17 cellular contexts compared by ENCODE assay signal in the genomic region with DNA sequence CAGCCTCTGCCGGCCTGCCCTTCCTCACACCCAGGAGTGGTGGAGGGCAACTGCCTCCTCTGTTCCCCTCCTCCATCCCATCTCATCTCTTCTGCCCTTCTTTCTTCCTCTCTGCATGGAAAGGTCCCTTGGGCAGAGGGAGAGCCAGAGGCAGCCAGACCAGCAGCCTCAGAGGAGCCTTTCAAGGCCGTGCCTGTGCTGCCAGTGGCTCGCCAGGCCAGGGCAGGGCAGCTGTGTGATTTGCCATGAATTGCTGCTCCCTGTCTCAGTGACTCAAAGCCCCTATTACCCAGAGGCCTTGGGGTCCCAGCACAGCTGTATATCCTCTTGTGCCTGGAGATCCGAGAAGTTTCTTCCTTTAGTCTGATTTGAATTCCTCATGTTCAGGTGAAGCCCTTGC. TPM values are rescaled to one million over a fixed set of nuclear protein-coding genes. Genes with fewer than 3 reads are reported as not detected.
DNase-seq lines count a peak whose midpoint lies in the region; ATAC-seq and TF ChIP-seq lines count a peak whose summit lies in the region.
"Had no signal": no experiment of that assay in that cellular context is flagged by ENCODE, and none has a peak within 500 bp of the region (broad histone marks: within the 10 kb centered on the region; RNA-seq: fewer than 3 reads in every experiment).

No MANE protein-coding gene starts in this region.

- H3K27me3 ChIP-seq in fibroblast of lung (ENCODE audit: control insufficient read depth, insufficient read depth, low read length) (no peaks in the 10 kb centered on the region), tibial artery (no peaks in the 10 kb centered on the region)
- H3K27me3 ChIP-seq: stomach had no signal

- H3K27ac ChIP-seq in angular gyrus (ENCODE audit: low read depth, low read length) = peak overlapping the region; percentile 98
- no peak overlapping the region for H3K27ac ChIP-seq in fibroblast of lung (ENCODE audit: insufficient read depth, low read length)
- peak overlapping the region; percentile 84 to 86 for H3K27ac ChIP-seq in tibial artery
- H3K27ac ChIP-seq: C4-2B had no signal

- intact Hi-C loops in tibial artery (cut with DNase I; ENCODE audit: low total_unique reads) = loop anchor here (10.0 kb wide), 1 partner anchor 265 kb away; no protein-coding TSS in a partner anchor

- no peak overlapping the region for H3K9ac ChIP-seq in fibroblast of lung (ENCODE audit: insufficient read depth, low read length)

- no peaks in the 10 kb centered on the region for H3K9me3 ChIP-seq in fibroblast of lung (ENCODE audit: control insufficient read depth, insufficient read depth, low read depth, low read length)
- no peaks in the 10 kb centered on the region for H3K9me3 ChIP-seq in tibial artery
- H3K9me3 ChIP-seq: stomach had no signal

- H3K79me2 ChIP-seq in fibroblast of lung (ENCODE audit: control insufficient read depth, insufficient read depth, low read length) = no peaks in the 10 kb centered on the region

- H3K4me3 ChIP-seq in fibroblast of lung (replicated peaks in 1 of 4; ENCODE audit: control extremely low read depth in 1 of 4, insufficient read depth in 1 of 4, low read depth in 3 of 4, low read length in 4 of 4) (no peak overlapping the region), tibial artery (peak overlapping the region in 1 of 2 donors; percentile 5)
- H3K4me3 ChIP-seq: stomach had no signal

- peak overlapping the region; percentile 47 for H3K27ac Mint-ChIP-seq in osteocyte (ENCODE audit: unreplicated experiment)
- no peak overlapping the region for H3K27ac Mint-ChIP-seq in natural killer cell treated with Interleukin-12 subunit alpha and Interleukin-12 subunit beta and Interleukin-15 and Interleukin-18, amount 100 ng/mL, for 72 hours
- H3K27ac Mint-ChIP-seq: activated naive CD8-positive, alpha-beta T cell had no signal

- no peak overlapping the region for H2AFZ ChIP-seq in fibroblast of lung (ENCODE audit: low read length)

- no peaks in the 10 kb centered on the region for H3K27me3 Mint-ChIP-seq in osteocyte (ENCODE audit: unreplicated experiment)
- no peaks in the 10 kb centered on the region for H3K27me3 Mint-ChIP-seq in natural killer cell treated with Interleukin-12 subunit alpha and Interleukin-12 subunit beta and Interleukin-15 and Interleukin-18, amount 100 ng/mL, for 72 hours
- H3K27me3 Mint-ChIP-seq: activated naive CD8-positive, alpha-beta T cell had no signal

- ATAC-seq in natural killer cell treated with Interleukin-12 subunit alpha and Interleukin-12 subunit beta and Interleukin-15 and Interleukin-18, amount 100 ng/mL, for 72 hours = no peak
- ATAC-seq: activated T-cell treated with anti-CD3 and anti-CD28 coated beads, Interleukin-2, amount 50 U/mL, for 4 hours had no signal

- no peaks in the 10 kb centered on the region for H3K36me3 Mint-ChIP-seq in osteocyte (ENCODE audit: unreplicated experiment)
- H3K36me3 Mint-ChIP-seq in natural killer cell treated with Interleukin-12 subunit alpha and Interleukin-12 subunit beta and Interleukin-15 and Interleukin-18, amount 100 ng/mL, for 72 hours = no peaks in the 10 kb centered on the region
- H3K36me3 Mint-ChIP-seq: activated naive CD8-positive, alpha-beta T cell had no signal

- no peaks in the 10 kb centered on the region for H3K9me3 Mint-ChIP-seq in osteocyte (ENCODE audit: unreplicated experiment)
- H3K9me3 Mint-ChIP-seq in natural killer cell treated with Interleukin-12 subunit alpha and Interleukin-12 subunit beta and Interleukin-15 and Interleukin-18, amount 100 ng/mL, for 72 hours = no peaks in the 10 kb centered on the region
- H3K9me3 Mint-ChIP-seq: activated T-cell treated with anti-CD3 and anti-CD28 coated beads, Interleukin-2, amount 50 U/mL, for 4 hours had no signal

- no peak for TF ChIP-seq CTCF in fibroblast of lung (conservative IDR thresholded peaks at IDR 0.05 in 1 of 2, IDR thresholded peaks at IDR 0.05 in 1 of 2; ENCODE audit: low read depth in 1 of 2, low read length in 2 of 2)
- no peak for TF ChIP-seq CTCF in osteocyte (IDR thresholded peaks at IDR 0.05)
- no peak for TF ChIP-seq CTCF in tibial artery (IDR thresholded peaks at IDR 0.05)

- peak overlapping the region; percentile 35 for H3K4me2 ChIP-seq in fibroblast of lung (ENCODE audit: extremely low read depth, insufficient read depth, low read length)

- H4K20me1 ChIP-seq in fibroblast of lung (ENCODE audit: control insufficient read depth, extremely low read depth, insufficient read depth, low read length) = no peaks in the 10 kb centered on the region

- H3K4me1 ChIP-seq in fibroblast of lung (ENCODE audit: control insufficient read depth, extremely low read depth, insufficient read depth, low read length) (peaks cover 8% of the 10 kb centered on the region), tibial artery (peaks cover 0 to 66% (median 54%) of the 10 kb centered on the region in 4 donors)

- H3K4me1 Mint-ChIP-seq in osteocyte (ENCODE audit: unreplicated experiment) = peaks cover 36% of the 10 kb centered on the region
- H3K4me1 Mint-ChIP-seq in natural killer cell treated with Interleukin-12 subunit alpha and Interleukin-12 subunit beta and Interleukin-15 and Interleukin-18, amount 100 ng/mL, for 72 hours (ENCODE audit: low read depth in 2 of 2) = peaks cover 0 to 8% of the 10 kb centered on the region in 2 donors

- no peak overlapping the region for H3K4me3 Mint-ChIP-seq in osteocyte (ENCODE audit: unreplicated experiment)
- no peak overlapping the region for H3K4me3 Mint-ChIP-seq in natural killer cell treated with Interleukin-12 subunit alpha and Interleukin-12 subunit beta and Interleukin-15 and Interleukin-18, amount 100 ng/mL, for 72 hours
- H3K4me3 Mint-ChIP-seq: activated naive CD8-positive, alpha-beta T cell; activated T-cell treated with anti-CD3 and anti-CD28 coated beads, Interleukin-2, amount 50 U/mL, for 4 hours had no signal

- no peaks in the 10 kb centered on the region for H3K36me3 ChIP-seq in fibroblast of lung (ENCODE audit: control insufficient read depth, insufficient read depth, low read length)
- H3K36me3 ChIP-seq in tibial artery = no peaks in the 10 kb centered on the region
- H3K36me3 ChIP-seq: stomach had no signal

- DNase-seq in fibroblast of lung (ENCODE audit: low read depth in 2 of 2) (no peak), osteocyte (ENCODE audit: extremely low spot score, unreplicated experiment) (no peak), tibial artery (no peak), NCI-H1105 treated with DMSO at 0.1 percent for 48 hours (lab: John Stamatoyannopoulos, UW) (no peak), DMS79 treated with DMSO at 0.1 percent for 48 hours (lab: John Stamatoyannopoulos, UW) (no peak)
- no peak for DNase-seq in natural killer cell treated with Interleukin-12 subunit alpha and Interleukin-12 subunit beta and Interleukin-15 and Interleukin-18, amount 100 ng/mL, for 72 hours (ENCODE audit: low spot score)
- DNase-seq: activated CD4-positive, alpha-beta T cell treated with anti-CD3 and anti-CD28 coated beads, Interleukin-2, amount 50 U/mL, for 48 hours; activated T-cell treated with anti-CD3 and anti-CD28 coated beads, Interleukin-2, amount 50 U/mL, for 4 hours; cerebellar nuclear complex; foreskin melanocyte; NCI-H146; NCI-H345; stimulated activated CD4-positive, alpha-beta T cell treated with anti-CD3 and anti-CD28 coated beads, Interleukin-15, amount 100 ng/mL, for 24 hours had no signal

RNA-seq across cellular contexts. Expression of gene TMCC2, which starts 21.9 kb away (rescaled TPM):
- total RNA-seq in fibroblast of lung (4.1 and 6.9 TPM in 2 replicates), osteocyte (3.4 and 4.7 TPM in 2 replicates)
- 2.3 and 2.5 TPM in 2 replicates for polyA plus RNA-seq in fibroblast of lung
- 2.9 and 3.3 TPM in 2 replicates for polyA plus RNA-seq in fibroblast of lung (2012)
- 3.8 and 9.3 TPM in 2 replicates for polyA minus RNA-seq in fibroblast of lung (ENCODE audit: low replicate concordance)
- total RNA-seq in natural killer cell treated with Interleukin-12 subunit alpha and Interleukin-12 subunit beta and Interleukin-15 and Interleukin-18, amount 100 ng/mL, for 72 hours = 10 to 100 TPM; 24.0 to 28.8 TPM

RNA-seq across cellular contexts. Expression of gene DSTYK, which starts 38.1 kb away (rescaled TPM):
- total RNA-seq in fibroblast of lung (24.9 and 42.6 TPM in 2 replicates), osteocyte (15.3 and 15.6 TPM in 2 replicates)
- polyA plus RNA-seq in fibroblast of lung = 20.6 and 24.5 TPM in 2 replicates
- polyA plus RNA-seq in fibroblast of lung (2012) = 13.4 and 17.6 TPM in 2 replicates
- 11.4 and 14.1 TPM in 2 replicates for polyA minus RNA-seq in fibroblast of lung (ENCODE audit: low replicate concordance)
- 10 to 100 TPM; 15.8 to 31.6 TPM for total RNA-seq in natural killer cell treated with Interleukin-12 subunit alpha and Interleukin-12 subunit beta and Interleukin-15 and Interleukin-18, amount 100 ng/mL, for 72 hours
